Comparison of ENCODE assay signal across 28 cellular contexts in the genomic region with DNA sequence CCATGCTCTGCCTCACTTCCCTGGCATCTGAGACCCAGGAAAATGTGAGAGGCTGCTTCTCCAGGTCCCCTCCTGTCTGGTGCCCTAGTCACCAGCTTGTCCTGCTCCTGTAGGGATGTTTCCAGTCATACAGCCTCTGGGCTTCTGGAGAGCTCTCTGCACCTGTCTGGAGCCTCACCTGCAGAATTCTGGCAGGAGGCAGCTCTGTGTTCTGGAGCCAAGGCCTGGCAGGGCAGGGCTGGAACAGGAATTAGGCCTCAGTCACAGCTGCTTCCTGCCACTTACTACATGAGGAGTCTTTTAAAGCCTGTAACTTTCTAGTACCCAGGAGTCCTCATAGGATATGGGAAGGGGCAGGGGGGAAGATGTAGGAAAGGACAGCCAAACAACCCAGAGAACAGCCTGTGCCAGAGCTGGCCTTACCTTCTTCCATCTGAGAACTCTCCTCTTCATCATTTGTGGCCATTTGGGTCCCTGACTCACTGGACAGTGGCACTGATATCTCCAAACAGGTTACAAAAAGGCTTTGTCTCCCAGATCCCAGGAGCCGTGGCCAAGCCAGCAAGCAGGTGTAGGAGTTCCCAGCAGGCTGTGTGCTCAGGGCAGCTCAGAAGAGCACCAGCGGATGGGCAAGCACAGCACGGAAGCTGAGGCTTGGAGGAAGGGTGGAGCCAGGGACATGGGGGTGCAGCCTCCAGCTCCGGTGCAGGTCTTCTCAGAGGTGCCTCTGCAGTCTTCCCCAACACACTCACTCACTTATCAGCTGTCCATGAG. TPM values are rescaled to one million over a fixed set of nuclear protein-coding genes. Genes with fewer than 3 reads are reported as not detected.
DNase-seq lines count a peak whose midpoint lies in the region; ATAC-seq and TF ChIP-seq lines count a peak whose summit lies in the region.
"Had no signal": no experiment of that assay in that cellular context is flagged by ENCODE, and none has a peak within 500 bp of the region (broad histone marks: within the 10 kb centered on the region; RNA-seq: fewer than 3 reads in every experiment).

No MANE protein-coding gene starts in this region.

- no peak for TF ChIP-seq CTCF in Panc1 (IDR thresholded peaks at IDR 0.05)
- no peak for TF ChIP-seq CTCF in CD4-positive, alpha-beta T cell (IDR thresholded peaks at IDR 0.05)

- POLR2A ChIA-PET in CD4-positive, alpha-beta memory T cell (lab: Charles Lee; ENCODE audit: partially characterized antibody), result no interaction called here
- POLR2A ChIA-PET in Panc1 (lab: Charles Lee), result no interaction called here
- POLR2A ChIA-PET in CD4-positive, alpha-beta T cell (lab: Charles Lee), result no interaction called here

- no peaks in the 10 kb centered on the region for H3K27me3 Mint-ChIP-seq in CD4-positive, alpha-beta memory T cell
- no peaks in the 10 kb centered on the region for H3K27me3 Mint-ChIP-seq in CD4-positive, alpha-beta T cell
- H3K27me3 Mint-ChIP-seq: activated CD4-positive, alpha-beta T cell treated with anti-CD3 and anti-CD28 coated beads for 36 hours; brain; IgD-negative memory B cell; type B pancreatic cell had no signal

- H3K27ac Mint-ChIP-seq in CD4-positive, alpha-beta memory T cell, result peak overlapping the region in 1 of 7 donors; percentile 64
- no peak overlapping the region for H3K27ac Mint-ChIP-seq in CD4-positive, alpha-beta T cell
- H3K27ac Mint-ChIP-seq: activated CD4-positive, alpha-beta T cell treated with anti-CD3 and anti-CD28 coated beads for 36 hours; type B pancreatic cell had no signal

- H3K4me3 Mint-ChIP-seq in CD4-positive, alpha-beta memory T cell, result peak overlapping the region in 7 of 8 donors; percentile 19 to 82 (median 61)
- H3K4me3 Mint-ChIP-seq in CD4-positive, alpha-beta T cell, result no peak overlapping the region
- H3K4me3 Mint-ChIP-seq: activated CD4-positive, alpha-beta T cell treated with anti-CD3 and anti-CD28 coated beads for 36 hours; brain; IgD-negative memory B cell; type B pancreatic cell had no signal

- no peaks in the 10 kb centered on the region for H3K9me3 Mint-ChIP-seq in CD4-positive, alpha-beta memory T cell
- no peaks in the 10 kb centered on the region for H3K9me3 Mint-ChIP-seq in CD4-positive, alpha-beta T cell
- H3K9me3 Mint-ChIP-seq: brain, IgD-negative memory B cell, type B pancreatic cell had no signal

- no peaks in the 10 kb centered on the region for H3K27me3 ChIP-seq in CD4-positive, alpha-beta memory T cell (ENCODE audit: insufficient read depth, low read length)
- no peaks in the 10 kb centered on the region for H3K27me3 ChIP-seq in Panc1 (ENCODE audit: control insufficient read depth, insufficient read depth, low read length)
- H3K27me3 ChIP-seq in CD4-positive, alpha-beta T cell (ENCODE audit: control insufficient read depth, insufficient read depth, low read length), result no peaks in the 10 kb centered on the region
- H3K27me3 ChIP-seq: neutrophil had no signal

- intact Hi-C loops in CD4-positive, alpha-beta memory T cell (cut with micrococcal nuclease), result no loop called here
- intact Hi-C loops in Panc1 (cut with micrococcal nuclease; ENCODE audit: unreplicated experiment), result no loop called here
- intact Hi-C loops in CD4-positive, alpha-beta T cell (cut with DNase I, micrococcal nuclease), result no loop called here

- no peaks in the 10 kb centered on the region for H3K4me1 ChIP-seq in CD4-positive, alpha-beta memory T cell (ENCODE audit: insufficient read depth, low read length)
- H3K4me1 ChIP-seq in Panc1 (ENCODE audit: control insufficient read depth, insufficient read depth, low read length), result no peaks in the 10 kb centered on the region
- H3K4me1 ChIP-seq: HAP-1 had no signal

- no peaks in the 10 kb centered on the region for H3K9me3 ChIP-seq in CD4-positive, alpha-beta memory T cell (ENCODE audit: control insufficient read depth in 1 of 2, low read length in 2 of 2)
- H3K9me3 ChIP-seq in Panc1 (ENCODE audit: control insufficient read depth, insufficient read depth, low read depth, low read length), result no peaks in the 10 kb centered on the region
- H3K9me3 ChIP-seq in CD4-positive, alpha-beta T cell (ENCODE audit: control insufficient read depth, low read length), result no peaks in the 10 kb centered on the region
- H3K9me3 ChIP-seq: HAP-1, neutrophil had no signal

- ATAC-seq in Panc1 (0 out of 2 replicates have a peak, but pooled peaks have one; percentile 16), GM18861 (IDR thresholded peaks at IDR 0.05; ENCODE audit: unreplicated experiment) (no peak), GM18907 (IDR thresholded peaks at IDR 0.05; ENCODE audit: unreplicated experiment) (no peak)
- no peak for ATAC-seq in CD4-positive, alpha-beta T cell (ENCODE audit: poor library complexity)
- ATAC-seq: activated CD4-positive, alpha-beta T cell treated with anti-CD3 and anti-CD28 coated beads for 36 hours had no signal

- H3K36me3 ChIP-seq in CD4-positive, alpha-beta memory T cell (ENCODE audit: insufficient read depth, low read length), result peaks cover 7% of the 10 kb centered on the region
- H3K36me3 ChIP-seq in Panc1 (ENCODE audit: control insufficient read depth, insufficient read depth, low read length), result no peaks in the 10 kb centered on the region
- H3K36me3 ChIP-seq: HAP-1 had no signal

- no TSS peak for BruUV-seq in Panc1 (replicated peaks; lab: Mats Ljungman, UMichigan)

- DNase-seq in DMS153 (lab: John Stamatoyannopoulos, UW) (peak; percentile 34), DMS153 treated with DMSO at 0.1 percent for 48 hours (lab: John Stamatoyannopoulos, UW; ENCODE audit: unreplicated experiment) (no peak), Panc1 (ENCODE audit: low read depth, low spot score) (no peak), mesenteric fat pad (ENCODE audit: low spot score) (peak; percentile 57)
- DNase-seq in CD4-positive, alpha-beta memory T cell, result no peak
- DNase-seq in CD4-positive, alpha-beta T cell, result no peak
- DNase-seq: activated CD4-positive, alpha-beta T cell treated with anti-CD3 and anti-CD28 coated beads for 36 hours; activated CD8-positive, alpha-beta memory T cell treated with anti-CD3 and anti-CD28 coated beads, Interleukin-2, amount 50 U/mL, for 48 hours; activated gamma-delta T cell treated with Interleukin-2 at 50 U/mL for 16 hours; kidney glomerular epithelial cell; NCI-H2171 treated with DMSO at 0.1 percent for 48 hours; NCI-H774; OCI-M1; SHP77 treated with DMSO at 0.1 percent for 48 hours; stimulated activated CD4-positive, alpha-beta T cell treated with anti-CD3 and anti-CD28 coated beads, Interleukin-2, amount 100 ng/mL, for 48 hours; stimulated activated naive CD4-positive, alpha-beta T cell treated with Interleukin-2 at 50 U/mL for 16 hours; T-helper 1 cell had no signal

- CTCF ChIA-PET in CD4-positive, alpha-beta memory T cell (lab: Charles Lee; ENCODE audit: partially characterized antibody), result no interaction called here
- CTCF ChIA-PET in Panc1 (lab: Charles Lee), result no interaction called here
- CTCF ChIA-PET in CD4-positive, alpha-beta T cell (lab: Charles Lee), result no interaction called here

- H3K36me3 Mint-ChIP-seq in CD4-positive, alpha-beta memory T cell, result peaks cover 20 to 24% of the 10 kb centered on the region in 2 donors
- H3K36me3 Mint-ChIP-seq in CD4-positive, alpha-beta T cell (ENCODE audit: low read depth), result peaks cover 33% of the 10 kb centered on the region

- in situ Hi-C loops in Panc1 (cut with HindIII; ENCODE audit: low pct_unique_long_range_greater_than_20kb, low sequenced_read_pairs), result no loop called here

- no peak overlapping the region for H3K4me3 ChIP-seq in CD4-positive, alpha-beta memory T cell (ENCODE audit: low read length in 2 of 2)
- no peak overlapping the region for H3K4me3 ChIP-seq in Panc1 (ENCODE audit: low read depth in 2 of 2, low read length in 2 of 2)
- H3K4me3 ChIP-seq: coronary artery, HAP-1 had no signal

- no peak overlapping the region for H3K27ac ChIP-seq in CD4-positive, alpha-beta memory T cell (ENCODE audit: low read depth, low read length)
- H3K27ac ChIP-seq in Panc1 (ENCODE audit: low read length), result no peak overlapping the region
- no peak overlapping the region for H3K27ac ChIP-seq in CD4-positive, alpha-beta T cell (ENCODE audit: low read depth, low read length)
- H3K27ac ChIP-seq: 22Rv1, coronary artery, neutrophil had no signal

- peaks cover 0 to 2% (median under 1%) of the 10 kb centered on the region in 4 donors for H3K4me1 Mint-ChIP-seq in CD4-positive, alpha-beta memory T cell
- H3K4me1 Mint-ChIP-seq in CD4-positive, alpha-beta T cell (ENCODE audit: low read depth), result no peaks in the 10 kb centered on the region
- H3K4me1 Mint-ChIP-seq: activated CD4-positive, alpha-beta T cell treated with anti-CD3 and anti-CD28 coated beads for 36 hours; brain had no signal

RNA-seq across cellular contexts. Expression of a gene that starts 31.4 kb away (rescaled TPM):
- under 1 TPM in 1 of 2 experiments, not detected in 1; 0.41 TPM for total RNA-seq in CD4-positive, alpha-beta memory T cell
- polyA plus RNA-seq in CD4-positive, alpha-beta memory T cell, result not detected
- total RNA-seq in Panc1 (2021; ENCODE audit: unreplicated experiment) (0.49 TPM), mesenteric fat pad (0.39 TPM)
- 0.35 TPM for polyA plus RNA-seq in Panc1 (2012; ENCODE audit: insufficient read length)
- 1 to 10 TPM in 1 of 2 experiments, under 1 TPM in 1; 0.55 to 1.3 TPM for total RNA-seq in CD4-positive, alpha-beta T cell
- total RNA-seq: G401, lung microvascular endothelial cell had no signal
- polyA plus RNA-seq: IgD-negative memory B cell had no signal

RNA-seq across cellular contexts. Expression of a gene that starts 44.5 kb away (rescaled TPM):
- total RNA-seq in CD4-positive, alpha-beta memory T cell, result 10 to 100 TPM; 18.5 to 20.0 TPM
- polyA plus RNA-seq in CD4-positive, alpha-beta memory T cell, result 10 to 100 TPM in 1 of 2 donors, 1 to 10 TPM in 1; 7.5 to 16.8 TPM
- 40.0 TPM for total RNA-seq in Panc1 (2021; ENCODE audit: unreplicated experiment)
- 25.0 TPM for polyA plus RNA-seq in Panc1 (2012; ENCODE audit: insufficient read length)
- 26.1 TPM for total RNA-seq in mesenteric fat pad
- total RNA-seq in CD4-positive, alpha-beta T cell, result 1 to 10 TPM; 6.3 to 7.4 TPM

Comparison
In these comparisons a context has a peak if more than half of its experiments do, and no peak if none do; other contexts are left out.
1. DNase-seq: peak in DMS153 (single experiment) and mesenteric fat pad (single experiment); none in DMS153 treated with DMSO at 0.1 percent for 48 hours (single experiment), CD4-positive, alpha-beta memory T cell (0 of 5), Panc1 (single experiment) and CD4-positive, alpha-beta T cell (0 of 10).